ENCODE assay signal across 1 cellular context in the genomic region with DNA sequence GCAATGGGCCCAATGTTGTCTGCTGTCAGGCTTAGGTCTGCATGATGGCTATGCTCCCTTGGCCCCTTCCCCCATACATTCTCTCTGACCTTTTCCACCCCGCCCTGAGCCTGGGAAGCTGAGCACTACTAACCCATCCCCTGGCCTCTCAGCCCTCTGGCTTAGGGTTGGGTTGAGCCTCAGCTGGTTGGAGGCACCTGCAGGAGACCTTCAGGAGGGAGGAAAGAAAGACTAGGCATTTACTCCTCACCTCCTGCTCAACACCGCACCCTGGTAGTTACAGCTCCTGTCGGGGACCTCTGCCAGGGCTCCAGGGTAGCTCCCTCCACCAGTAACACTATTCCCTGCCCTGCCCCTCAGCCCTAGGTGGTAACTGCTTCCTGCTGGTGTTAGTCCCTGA.
TF ChIP-seq lines count a peak whose summit lies in the region.

No MANE protein-coding gene starts in this region.

TF ChIP-seq in SK-N-SH, 30 proteins besides CTCF, POLR2A, EP300 and RAD21:
- TF ChIP-seq YY1 (IDR thresholded peaks at IDR 0.05; ENCODE audit: low read depth) (no peak), MXI1 (IDR thresholded peaks at IDR 0.05; ENCODE audit: low read depth, low read length) (no peak), FOXJ3 (CRISPR knock-in tag; IDR thresholded peaks at IDR 0.05) (no peak), REST (IDR thresholded peaks at IDR 0.05; ENCODE audit: low read depth, low read length) (no peak), EZH2phosphoT487 (IDR thresholded peaks at IDR 0.05; ENCODE audit: borderline replicate concordance, low read depth) (no peak)
- TF ChIP-seq, protein P1, sequence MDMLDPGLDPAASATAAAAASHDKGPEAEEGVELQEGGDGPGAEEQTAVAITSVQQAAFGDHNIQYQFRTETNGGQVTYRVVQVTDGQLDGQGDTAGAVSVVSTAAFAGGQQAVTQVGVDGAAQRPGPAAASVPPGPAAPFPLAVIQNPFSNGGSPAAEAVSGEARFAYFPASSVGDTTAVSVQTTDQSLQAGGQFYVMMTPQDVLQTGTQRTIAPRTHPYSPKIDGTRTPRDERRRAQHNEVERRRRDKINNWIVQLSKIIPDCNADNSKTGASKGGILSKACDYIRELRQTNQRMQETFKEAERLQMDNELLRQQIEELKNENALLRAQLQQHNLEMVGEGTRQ (IDR thresholded peaks at IDR 0.05; ENCODE audit: borderline replicate concordance, low read depth, low read length) = no peak
- TF ChIP-seq, protein P2, sequence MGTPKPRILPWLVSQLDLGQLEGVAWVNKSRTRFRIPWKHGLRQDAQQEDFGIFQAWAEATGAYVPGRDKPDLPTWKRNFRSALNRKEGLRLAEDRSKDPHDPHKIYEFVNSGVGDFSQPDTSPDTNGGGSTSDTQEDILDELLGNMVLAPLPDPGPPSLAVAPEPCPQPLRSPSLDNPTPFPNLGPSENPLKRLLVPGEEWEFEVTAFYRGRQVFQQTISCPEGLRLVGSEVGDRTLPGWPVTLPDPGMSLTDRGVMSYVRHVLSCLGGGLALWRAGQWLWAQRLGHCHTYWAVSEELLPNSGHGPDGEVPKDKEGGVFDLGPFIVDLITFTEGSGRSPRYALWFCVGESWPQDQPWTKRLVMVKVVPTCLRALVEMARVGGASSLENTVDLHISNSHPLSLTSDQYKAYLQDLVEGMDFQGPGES (IDR thresholded peaks at IDR 0.05; ENCODE audit: low read depth, low read length) = no peak
